Comparison of ENCODE assay signal across 1 cellular context in the genomic region with DNA sequence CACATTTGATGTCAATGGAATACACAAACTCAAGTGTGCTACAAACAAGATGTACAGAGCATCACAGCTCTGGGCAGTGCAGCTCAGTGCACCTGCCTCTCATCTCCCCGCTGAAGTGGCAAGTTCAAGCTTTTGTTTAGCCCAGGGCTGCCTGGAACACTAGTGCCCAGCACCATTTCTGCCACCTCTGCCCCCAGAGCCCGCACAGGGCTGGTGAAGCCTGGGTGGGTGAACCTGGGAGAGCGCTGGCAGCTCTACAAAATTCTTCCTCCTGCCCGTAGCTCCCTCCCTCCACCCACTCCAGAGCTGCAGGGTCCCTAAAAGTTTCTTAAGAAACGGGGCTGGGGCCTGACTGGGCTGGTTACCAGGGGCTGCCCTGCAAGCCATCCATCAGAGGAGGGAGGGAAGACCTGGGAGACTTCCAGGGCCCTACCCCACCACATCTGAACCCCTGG.
TF ChIP-seq lines count a peak whose summit lies in the region.

No MANE protein-coding gene starts in this region.

TF ChIP-seq in HepG2, 621 proteins besides CTCF, POLR2A, EP300 and RAD21:
- no peak for TF ChIP-seq ZNF564 (CRISPR knock-in tag; IDR thresholded peaks at IDR 0.05)
- TF ChIP-seq ZNF550 (CRISPR knock-in tag; IDR thresholded peaks at IDR 0.05; ENCODE audit: borderline replicate concordance): no peak
- no peak for TF ChIP-seq ZNF749 (CRISPR knock-in tag; IDR thresholded peaks at IDR 0.05; ENCODE audit: borderline replicate concordance)
- 0 out of 2 replicates have a peak, but pooled peaks have one; percentile 0 for TF ChIP-seq SP4 (CRISPR knock-in tag; IDR thresholded peaks at IDR 0.05)
- TF ChIP-seq, protein P1, sequence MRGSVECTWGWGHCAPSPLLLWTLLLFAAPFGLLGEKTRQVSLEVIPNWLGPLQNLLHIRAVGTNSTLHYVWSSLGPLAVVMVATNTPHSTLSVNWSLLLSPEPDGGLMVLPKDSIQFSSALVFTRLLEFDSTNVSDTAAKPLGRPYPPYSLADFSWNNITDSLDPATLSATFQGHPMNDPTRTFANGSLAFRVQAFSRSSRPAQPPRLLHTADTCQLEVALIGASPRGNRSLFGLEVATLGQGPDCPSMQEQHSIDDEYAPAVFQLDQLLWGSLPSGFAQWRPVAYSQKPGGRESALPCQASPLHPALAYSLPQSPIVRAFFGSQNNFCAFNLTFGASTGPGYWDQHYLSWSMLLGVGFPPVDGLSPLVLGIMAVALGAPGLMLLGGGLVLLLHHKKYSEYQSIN (CRISPR knock-in tag; IDR thresholded peaks at IDR 0.05; ENCODE audit: borderline replicate concordance): no peak
- no peak for TF ChIP-seq ZNF878 (CRISPR knock-in tag; IDR thresholded peaks at IDR 0.05)
- no peak for TF ChIP-seq ZNF362 (CRISPR knock-in tag; IDR thresholded peaks at IDR 0.05; ENCODE audit: borderline replicate concordance)
